18 cellular contexts compared by ENCODE assay signal in the genomic region with DNA sequence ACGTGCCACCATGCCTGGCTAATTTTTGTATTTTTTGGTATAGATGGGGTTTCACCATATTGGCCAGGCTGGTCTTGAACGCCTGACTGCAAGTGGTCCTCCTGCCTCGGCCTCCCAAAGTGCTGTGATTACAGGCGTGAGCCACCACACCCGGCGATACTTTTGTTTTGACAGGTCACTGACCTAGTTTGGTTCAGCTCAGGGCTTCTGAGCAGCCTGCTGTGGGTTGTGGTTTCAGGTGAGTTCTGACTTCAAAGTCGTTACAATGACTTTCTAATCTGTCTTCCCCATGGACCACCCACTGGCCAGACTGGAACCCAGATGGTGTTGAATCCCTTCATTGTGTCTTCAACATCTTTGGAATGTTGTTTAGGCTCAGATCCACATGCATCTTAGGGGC.
DNase-seq lines count a peak whose midpoint lies in the region; ATAC-seq and FAIRE-seq lines count a peak whose summit lies in the region.
"Had no signal": no experiment of that assay in that cellular context is flagged by ENCODE, and none has a peak within 500 bp of the region (broad histone marks: within the 10 kb centered on the region; RNA-seq: fewer than 3 reads in every experiment).

No MANE protein-coding gene starts in this region.

- no peak for DNase-seq in activated T-cell treated with anti-CD3 and anti-CD28 coated beads, Interleukin-2, amount 50 U/mL, for 24 hours
- no peak for DNase-seq in activated T-cell treated with anti-CD3 and anti-CD28 coated beads, Interleukin-2, amount 50 U/mL, for 1 hour
- DNase-seq in GM18507 (ENCODE audit: extremely low spot score, insufficient read length, low read depth) (peak; percentile 35), AG08396 (ENCODE audit: low spot score) (no peak), kidney tubule cell (ENCODE audit: low spot score) (no peak)
- peak; percentile 11 to 64 for DNase-seq in stimulated activated effector memory CD8-positive, alpha-beta T cell treated with anti-CD3 and anti-CD28 coated beads, Interleukin-12 subunit alpha, Interleukin-12 subunit beta, amount 100 ng/mL, for 72 hours (ENCODE audit: low spot score in 2 of 2)
- DNase-seq: Caco-2; naive thymus-derived CD8-positive, alpha-beta T cell; NCI-H187; NCI-H446; small intestine; stomach had no signal

- ATAC-seq in activated T-helper 17 cell treated with anti-CD3 and anti-CD28 coated beads, Interleukin-2, amount 50 U/mL, for 72 hours (replicated peaks) = peak; percentile 91
- peak; percentile 93 for ATAC-seq in stimulated activated effector memory CD8-positive, alpha-beta T cell treated with anti-CD3 and anti-CD28 coated beads, Interleukin-12 subunit alpha, Interleukin-12 subunit beta, amount 100 ng/mL, for 72 hours
- ATAC-seq in GM21390 (IDR thresholded peaks at IDR 0.05; ENCODE audit: unreplicated experiment) = no peak
- ATAC-seq: gastroesophageal sphincter, Right ventricle myocardium inferior had no signal

- peaks cover 14% of the 10 kb centered on the region for H3K4me1 Mint-ChIP-seq in activated T-cell treated with anti-CD3 and anti-CD28 coated beads, Interleukin-2, amount 50 U/mL, for 24 hours (ENCODE audit: low read depth)
- H3K4me1 Mint-ChIP-seq in activated T-helper 17 cell treated with anti-CD3 and anti-CD28 coated beads, Interleukin-2, amount 50 U/mL, for 72 hours = peaks cover 18% of the 10 kb centered on the region
- H3K4me1 Mint-ChIP-seq in stimulated activated effector memory CD8-positive, alpha-beta T cell treated with anti-CD3 and anti-CD28 coated beads, Interleukin-12 subunit alpha, Interleukin-12 subunit beta, amount 100 ng/mL, for 72 hours = peaks cover 12% of the 10 kb centered on the region

- H3K4me3 Mint-ChIP-seq in activated T-cell treated with anti-CD3 and anti-CD28 coated beads, Interleukin-2, amount 50 U/mL, for 24 hours = no peak overlapping the region
- H3K4me3 Mint-ChIP-seq in activated T-helper 17 cell treated with anti-CD3 and anti-CD28 coated beads, Interleukin-2, amount 50 U/mL, for 72 hours = peak overlapping the region; percentile 67
- H3K4me3 Mint-ChIP-seq in stimulated activated effector memory CD8-positive, alpha-beta T cell treated with anti-CD3 and anti-CD28 coated beads, Interleukin-12 subunit alpha, Interleukin-12 subunit beta, amount 100 ng/mL, for 72 hours = no peak overlapping the region

- no peaks in the 10 kb centered on the region for H3K9me3 Mint-ChIP-seq in activated T-cell treated with anti-CD3 and anti-CD28 coated beads, Interleukin-2, amount 50 U/mL, for 24 hours
- no peaks in the 10 kb centered on the region for H3K9me3 Mint-ChIP-seq in activated T-helper 17 cell treated with anti-CD3 and anti-CD28 coated beads, Interleukin-2, amount 50 U/mL, for 72 hours
- H3K9me3 Mint-ChIP-seq in stimulated activated effector memory CD8-positive, alpha-beta T cell treated with anti-CD3 and anti-CD28 coated beads, Interleukin-12 subunit alpha, Interleukin-12 subunit beta, amount 100 ng/mL, for 72 hours = no peaks in the 10 kb centered on the region
- H3K9me3 Mint-ChIP-seq: activated T-helper 2 cell treated with anti-CD3 and anti-CD28 coated beads, Interferon-gamma antibody, Interleukin-2, Interleukin-4, amounts not matched to agents 10 μg/mL and 5 μg/mL and 100 μg/mL, durations not matched to agents 14 hours and 24 hours and 36 hours; naive thymus-derived CD8-positive, alpha-beta T cell had no signal

- no peak for FAIRE-seq in GM18507 (lab: Jason Lieb, UNC)
- FAIRE-seq: HTR-8/SVneo, small intestine had no signal

- H3K36me3 Mint-ChIP-seq in activated T-cell treated with anti-CD3 and anti-CD28 coated beads, Interleukin-2, amount 50 U/mL, for 24 hours (ENCODE audit: low read depth) = no peaks in the 10 kb centered on the region
- H3K36me3 Mint-ChIP-seq in activated T-helper 17 cell treated with anti-CD3 and anti-CD28 coated beads, Interleukin-2, amount 50 U/mL, for 72 hours (ENCODE audit: low read depth) = no peaks in the 10 kb centered on the region
- no peaks in the 10 kb centered on the region for H3K36me3 Mint-ChIP-seq in stimulated activated effector memory CD8-positive, alpha-beta T cell treated with anti-CD3 and anti-CD28 coated beads, Interleukin-12 subunit alpha, Interleukin-12 subunit beta, amount 100 ng/mL, for 72 hours
- H3K36me3 Mint-ChIP-seq: naive thymus-derived CD8-positive, alpha-beta T cell had no signal

- no peaks in the 10 kb centered on the region for H3K27me3 Mint-ChIP-seq in activated T-cell treated with anti-CD3 and anti-CD28 coated beads, Interleukin-2, amount 50 U/mL, for 24 hours
- H3K27me3 Mint-ChIP-seq in activated T-helper 17 cell treated with anti-CD3 and anti-CD28 coated beads, Interleukin-2, amount 50 U/mL, for 72 hours = peaks cover 4% of the 10 kb centered on the region

- H3K27ac Mint-ChIP-seq in activated T-cell treated with anti-CD3 and anti-CD28 coated beads, Interleukin-2, amount 50 U/mL, for 24 hours = peak overlapping the region; percentile 37
- peak overlapping the region; percentile 89 for H3K27ac Mint-ChIP-seq in activated T-helper 17 cell treated with anti-CD3 and anti-CD28 coated beads, Interleukin-2, amount 50 U/mL, for 72 hours
- H3K27ac Mint-ChIP-seq in stimulated activated effector memory CD8-positive, alpha-beta T cell treated with anti-CD3 and anti-CD28 coated beads, Interleukin-12 subunit alpha, Interleukin-12 subunit beta, amount 100 ng/mL, for 72 hours = peak overlapping the region; percentile 21
- H3K27ac Mint-ChIP-seq: activated T-helper 2 cell treated with anti-CD3 and anti-CD28 coated beads, Interferon-gamma antibody, Interleukin-2, Interleukin-4, amounts not matched to agents 10 μg/mL and 5 μg/mL and 100 μg/mL, durations not matched to agents 14 hours and 24 hours and 36 hours had no signal

Comparison
In these comparisons a context has a peak if more than half of its experiments do, and no peak if none do; other contexts are left out.
1. DNase-seq: peak in GM18507 (single experiment) and stimulated activated effector memory CD8-positive, alpha-beta T cell treated with anti-CD3 and anti-CD28 coated beads, Interleukin-12 subunit alpha, Interleukin-12 subunit beta, amount 100 ng/mL, for 72 hours (2 of 2); none in activated T-cell treated with anti-CD3 and anti-CD28 coated beads, Interleukin-2, amount 50 U/mL, for 24 hours (single experiment), activated T-cell treated with anti-CD3 and anti-CD28 coated beads, Interleukin-2, amount 50 U/mL, for 1 hour (single experiment), AG08396 (single experiment) and kidney tubule cell (single experiment).
2. H3K27ac Mint-ChIP-seq: peak in every context shown above with its lines; median percentile 89 in activated T-helper 17 cell treated with anti-CD3 and anti-CD28 coated beads, Interleukin-2, amount 50 U/mL, for 72 hours; 37 in activated T-cell treated with anti-CD3 and anti-CD28 coated beads, Interleukin-2, amount 50 U/mL, for 24 hours; 21 in stimulated activated effector memory CD8-positive, alpha-beta T cell treated with anti-CD3 and anti-CD28 coated beads, Interleukin-12 subunit alpha, Interleukin-12 subunit beta, amount 100 ng/mL, for 72 hours.